ENCODE assay signal across 12 cellular contexts in genomic region chr2:25159947-25160346, GRCh38. TPM values are rescaled to one million over a fixed set of nuclear protein-coding genes. Genes with fewer than 3 reads are reported as not detected.
DNase-seq lines count a peak whose midpoint lies in the region; ATAC-seq, FAIRE-seq and TF ChIP-seq lines count a peak whose summit lies in the region.
"Had no signal": no experiment of that assay in that cellular context is flagged by ENCODE, and none has a peak within 500 bp of the region (broad histone marks: within the 10 kb centered on the region; RNA-seq: fewer than 3 reads in every experiment).

No MANE protein-coding gene starts in this region.

- no peaks in the 10 kb centered on the region for H3K9me3 ChIP-seq in CD8-positive, alpha-beta T cell (ENCODE audit: low read length)
- H3K9me3 ChIP-seq in HCT116 (ENCODE audit: control insufficient read depth in 1 of 2, insufficient read depth in 1 of 2, low read depth in 1 of 2, low read length in 2 of 2) = no peaks in the 10 kb centered on the region
- H3K9me3 ChIP-seq in lower lobe of right lung = no peaks in the 10 kb centered on the region
- H3K9me3 ChIP-seq in tibial nerve = no peaks in the 10 kb centered on the region
- H3K9me3 ChIP-seq: pancreas had no signal

- peak overlapping the region; percentile 40 for H3K4me3 Mint-ChIP-seq in CD8-positive, alpha-beta T cell
- H3K4me3 Mint-ChIP-seq in WTC11 = no peak overlapping the region

- no TSS peak for BruUV-seq in HCT116 (replicated peaks; lab: Mats Ljungman, UMichigan)

- no peaks in the 10 kb centered on the region for H4K20me1 ChIP-seq in HCT116 (ENCODE audit: insufficient read depth)

- peaks cover 19% of the 10 kb centered on the region for H3K4me1 Mint-ChIP-seq in CD8-positive, alpha-beta T cell (ENCODE audit: low read depth)
- peaks cover 13% of the 10 kb centered on the region for H3K4me1 Mint-ChIP-seq in WTC11

- H2AFZ ChIP-seq in HCT116 (ENCODE audit: low read depth, low read length, poor library complexity, severe bottlenecking) = no peak overlapping the region

- CTCF ChIA-PET in CD8-positive, alpha-beta T cell (lab: Charles Lee) = no interaction called here
- CTCF ChIA-PET in HCT116 (lab: Charles Lee) (no interaction called here), WTC11 (lab: Charles Lee) (interaction anchor here (0.6 to 1.9 kb wide), 5 partner anchors 8 to 184 kb away, joined by 3 to 8 read pairs (median 5); partner anchors contain the start of gene POMC)

- H3K36me3 Mint-ChIP-seq in CD8-positive, alpha-beta T cell = peaks cover 2% of the 10 kb centered on the region
- no peaks in the 10 kb centered on the region for H3K36me3 Mint-ChIP-seq in WTC11

- no peak for TF ChIP-seq RAD21 in HCT116 (IDR thresholded peaks at IDR 0.05; ENCODE audit: low read depth)

- peak overlapping the region; percentile 41 for H3K27ac Mint-ChIP-seq in CD8-positive, alpha-beta T cell
- peak overlapping the region; percentile 10; the same call in 1 of the 2 replicates for H3K27ac Mint-ChIP-seq in WTC11

- no peak for TF ChIP-seq EP300 in tibial nerve (IDR thresholded peaks at IDR 0.05)

- peaks cover 12% of the 10 kb centered on the region for H3K4me1 ChIP-seq in CD8-positive, alpha-beta T cell (ENCODE audit: insufficient read depth, low read length)
- H3K4me1 ChIP-seq in HCT116 (ENCODE audit: control insufficient read depth in 1 of 2, insufficient read depth in 2 of 2, low read length in 2 of 2) (no peaks in the 10 kb centered on the region), lower lobe of right lung (no peaks in the 10 kb centered on the region), tibial nerve (peaks cover 0 to 7% (median 0%) of the 10 kb centered on the region in 4 donors)
- H3K4me1 ChIP-seq: pancreas had no signal

- POLR2A ChIA-PET in CD8-positive, alpha-beta T cell (lab: Charles Lee) = no interaction called here
- POLR2A ChIA-PET in HCT116 (lab: Charles Lee) (no interaction called here), WTC11 (lab: Charles Lee) (no interaction called here)

- H3K36me3 ChIP-seq in CD8-positive, alpha-beta T cell (ENCODE audit: insufficient read depth, low read length) = no peaks in the 10 kb centered on the region
- H3K36me3 ChIP-seq in HCT116 (ENCODE audit: control insufficient read depth in 1 of 2, insufficient read depth in 2 of 2, low read length in 2 of 2) (no peaks in the 10 kb centered on the region), lower lobe of right lung (no peaks in the 10 kb centered on the region), tibial nerve (peaks cover 0 to 9% (median 0%) of the 10 kb centered on the region in 3 donors)
- H3K36me3 ChIP-seq: pancreas had no signal

- RAD21 ChIA-PET in HCT116 (lab: Charles Lee; ENCODE audit: low non-redundant PET in 1 of 2, low total read pairs in 2 of 2, uncharacterized antibody in 2 of 2, unreplicated experiment in 2 of 2) = no interaction called here

- WGBS in tibial nerve, 2 donors = 48 to 49% methylated on average over 8 of the region's 8 CpGs

- H3K27me3 ChIP-seq in CD8-positive, alpha-beta T cell (ENCODE audit: insufficient read depth, low read length) = no peaks in the 10 kb centered on the region
- H3K27me3 ChIP-seq in HCT116 (ENCODE audit: insufficient read depth, low read length) (no peaks in the 10 kb centered on the region), lower lobe of right lung (ENCODE audit: low read depth) (peaks cover 5% of the 10 kb centered on the region), tibial nerve (peaks cover 0 to 30% of the 10 kb centered on the region in 2 donors)
- H3K27me3 ChIP-seq: pancreas had no signal

- H3K79me2 ChIP-seq in HCT116 (ENCODE audit: insufficient read depth, low read length) = no peaks in the 10 kb centered on the region

- intact Hi-C loops in CD8-positive, alpha-beta T cell (cut with DNase I, micrococcal nuclease) = no loop called here
- intact Hi-C loops in HCT116 (cut with micrococcal nuclease) = loop anchor here (10.0 kb wide), 1 partner anchor 365 kb away; no protein-coding TSS in a partner anchor
- intact Hi-C loops in lower lobe of right lung (cut with DNase I) = no loop called here

- no peaks in the 10 kb centered on the region for H3K9me3 Mint-ChIP-seq in CD8-positive, alpha-beta T cell
- no peaks in the 10 kb centered on the region for H3K9me3 Mint-ChIP-seq in WTC11

- no peak for TF ChIP-seq POLR2A in HCT116 (IDR thresholded peaks at IDR 0.05; ENCODE audit: borderline replicate concordance, extremely low read depth, insufficient read depth, insufficient read length)
- TF ChIP-seq POLR2A in tibial nerve (IDR thresholded peaks at IDR 0.05) = no peak

- DNase-seq in CD8-positive, alpha-beta T cell = no peak
- no peak for DNase-seq in HCT116 (ENCODE audit: low read depth, low spot score)
- DNase-seq in WTC11 (ENCODE audit: low spot score) = peak; percentile 63
- peak; percentile 26 for DNase-seq in lower lobe of right lung
- DNase-seq in tibial nerve (ENCODE audit: low spot score in 2 of 2) = no peak
- no peak for DNase-seq in RPMI8226
- no peak for DNase-seq in D721Med (ENCODE audit: insufficient read length, low spot score)
- no peak for DNase-seq in stimulated activated CD8-positive, alpha-beta memory T cell treated with anti-CD3 and anti-CD28 coated beads, Interleukin-4, amount 100 ng/mL, for 48 hours
- DNase-seq: activated CD4-positive, CD25-positive, alpha-beta regulatory T cell treated with anti-CD3 and anti-CD28 coated beads, Interleukin-2, amount 50 U/mL, for 72 hours; caudate nucleus; heart right ventricle had no signal

- peaks cover 2% of the 10 kb centered on the region for H3K27me3 Mint-ChIP-seq in CD8-positive, alpha-beta T cell (ENCODE audit: low read depth)
- H3K27me3 Mint-ChIP-seq in WTC11 (ENCODE audit: low read depth) = peaks cover 1% of the 10 kb centered on the region

- no peak for TF ChIP-seq CTCF in CD8-positive, alpha-beta T cell (IDR thresholded peaks at IDR 0.05)
- no peak for TF ChIP-seq CTCF in HCT116 (IDR thresholded peaks at IDR 0.05 in 2 of 3, conservative IDR thresholded peaks at IDR 0.05 in 1 of 3; ENCODE audit: borderline replicate concordance in 1 of 3, insufficient read depth in 1 of 3, low read depth in 2 of 3, low read length in 2 of 3)
- TF ChIP-seq CTCF in WTC11 (IDR thresholded peaks at IDR 0.05) = no peak
- no peak for TF ChIP-seq CTCF in lower lobe of right lung (IDR thresholded peaks at IDR 0.05)
- TF ChIP-seq CTCF in tibial nerve (IDR thresholded peaks at IDR 0.05) = no peak
- TF ChIP-seq CTCF in D721Med (IDR thresholded peaks at IDR 0.05; ENCODE audit: insufficient read depth, missing control alignments) = no peak

- no peaks in the 10 kb centered on the region for H3K9me2 ChIP-seq in HCT116 (ENCODE audit: insufficient read depth)

- H3K4me3 ChIP-seq in CD8-positive, alpha-beta T cell (ENCODE audit: low read depth, low read length) = no peak overlapping the region
- H3K4me3 ChIP-seq in HCT116 (replicated peaks in 1 of 2; ENCODE audit: low read depth in 1 of 2, low read length in 2 of 2) (no peak overlapping the region), lower lobe of right lung (no peak overlapping the region), tibial nerve (no peak overlapping the region)
- H3K4me3 ChIP-seq: pancreas had no signal

- no peak for ATAC-seq in CD8-positive, alpha-beta T cell
- ATAC-seq in HCT116 = peak; percentile 91
- ATAC-seq in WTC11 = peak; percentile 94
- ATAC-seq in lower lobe of right lung = no peak
- ATAC-seq: pancreas had no signal

- no peak overlapping the region for H3K4me2 ChIP-seq in HCT116 (ENCODE audit: low read length)

- no peak for FAIRE-seq in D721Med (lab: Jason Lieb, UNC)
- FAIRE-seq: pancreas had no signal

- H3K9ac ChIP-seq in HCT116 (ENCODE audit: low read length) = no peak overlapping the region

- no peak overlapping the region for H3K27ac ChIP-seq in CD8-positive, alpha-beta T cell (ENCODE audit: low read depth, low read length)
- H3K27ac ChIP-seq in HCT116 (ENCODE audit: low read depth, low read length) (no peak overlapping the region), lower lobe of right lung (no peak overlapping the region), tibial nerve (no peak overlapping the region)
- H3K27ac ChIP-seq: pancreas had no signal

TF ChIP-seq in HCT116, 20 proteins besides CTCF, POLR2A, EP300 and RAD21 (continues in another document):
- no peak for TF ChIP-seq ZBTB33 (IDR thresholded peaks at IDR 0.05; ENCODE audit: extremely low read depth, insufficient replicate concordance, low read length)
- no peak for TF ChIP-seq SIN3A (IDR thresholded peaks at IDR 0.05; ENCODE audit: low read depth)

TF ChIP-seq in WTC11, 78 proteins besides CTCF, POLR2A, EP300 and RAD21:
- TF ChIP-seq MLX (CRISPR knock-in tag; IDR thresholded peaks at IDR 0.05) = no peak
- no peak for TF ChIP-seq ATF3 (CRISPR knock-in tag; conservative IDR thresholded peaks at IDR 0.05)
- TF ChIP-seq RELA (CRISPR knock-in tag; IDR thresholded peaks at IDR 0.05; ENCODE audit: borderline replicate concordance) = no peak
- TF ChIP-seq ZNF219 (CRISPR knock-in tag; IDR thresholded peaks at IDR 0.05; ENCODE audit: borderline replicate concordance) = no peak
- no peak for TF ChIP-seq FOXJ3 (CRISPR knock-in tag; IDR thresholded peaks at IDR 0.05; ENCODE audit: borderline replicate concordance)
- TF ChIP-seq JAZF1 (CRISPR knock-in tag; IDR thresholded peaks at IDR 0.05) = no peak
- TF ChIP-seq TCF7 (CRISPR knock-in tag; IDR thresholded peaks at IDR 0.05; ENCODE audit: low read depth) = no peak
- no peak for TF ChIP-seq HMGA2 (CRISPR knock-in tag; IDR thresholded peaks at IDR 0.05)
- no peak for TF ChIP-seq CDX4 (CRISPR knock-in tag; IDR thresholded peaks at IDR 0.05; ENCODE audit: borderline replicate concordance)

RNA-seq across cellular contexts. Expression of gene POMC, which starts 8.4 kb away (rescaled TPM):
- 1 to 10 TPM; 3.0 to 3.2 TPM for total RNA-seq in CD8-positive, alpha-beta T cell
- total RNA-seq in HCT116 (2021; ENCODE audit: unreplicated experiment) (not detected), WTC11 (2021) (3.2 to 4.4 TPM (median 3.7 TPM) in 3 replicates), lower lobe of right lung (3.9 TPM), tibial nerve (10 to 100 TPM in 1 of 4 donors, 1 to 10 TPM in 3; 4.5 to 29.9 (median 9.2) TPM)
- polyA plus RNA-seq in HCT116 (2012) = not detected in 2 replicates

Comparison
In these comparisons a context has a peak if more than half of its experiments do, and no peak if none do; other contexts are left out.
1. ATAC-seq: peak in HCT116 (single experiment) and WTC11 (single experiment); none in CD8-positive, alpha-beta T cell (single experiment) and lower lobe of right lung (0 of 2).
2. DNase-seq: peak in WTC11 (single experiment) and lower lobe of right lung (single experiment); none in CD8-positive, alpha-beta T cell (0 of 7), HCT116 (single experiment), tibial nerve (0 of 2), RPMI8226 (single experiment), D721Med (single experiment) and stimulated activated CD8-positive, alpha-beta memory T cell treated with anti-CD3 and anti-CD28 coated beads, Interleukin-4, amount 100 ng/mL, for 48 hours (single experiment).